In the genomic region with DNA sequence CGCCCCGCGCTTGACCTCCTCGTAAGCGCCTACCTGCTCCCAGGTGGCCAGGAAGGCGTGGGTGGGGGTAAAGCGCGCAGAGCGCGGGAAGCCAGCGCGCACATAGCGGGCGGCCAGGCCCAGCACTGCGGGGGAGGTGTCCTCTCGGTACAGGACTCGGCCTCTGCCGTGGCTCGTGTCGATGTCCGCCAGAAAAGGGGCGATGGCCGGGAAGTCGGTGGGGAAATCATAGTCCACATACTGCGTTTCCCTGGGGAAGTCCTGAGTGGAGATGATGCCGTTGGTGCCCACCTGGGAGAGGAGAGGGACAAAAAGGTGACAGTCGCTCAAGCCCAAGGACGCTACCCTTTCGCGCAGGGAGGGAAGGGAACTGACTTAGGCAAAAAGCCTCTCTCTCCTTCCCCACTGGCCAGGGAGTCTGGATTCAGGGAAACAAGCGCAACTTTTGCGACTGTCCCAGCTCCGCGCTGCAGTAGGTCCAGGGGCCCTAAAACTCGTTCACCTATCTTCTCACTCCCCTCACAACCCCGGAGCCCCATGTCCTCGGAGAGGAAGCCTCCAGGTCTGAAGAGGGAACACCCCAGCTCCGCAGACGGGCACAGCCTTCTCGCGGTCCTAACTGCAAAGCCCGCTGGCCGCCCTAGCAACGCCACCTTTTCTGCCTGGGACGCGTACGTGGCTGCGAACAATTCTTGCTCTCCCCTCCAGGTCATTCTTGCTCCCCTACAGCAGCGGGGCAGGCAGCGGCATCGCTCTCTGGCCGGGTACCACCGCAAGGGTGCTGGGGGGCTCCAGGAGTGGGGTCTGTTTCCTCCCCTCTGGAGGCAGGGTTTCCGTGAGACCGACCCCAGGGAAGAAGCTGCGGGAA, we compare ENCODE assay signal across 1 cellular context.
TF ChIP-seq lines count a peak whose summit lies in the region.

No MANE protein-coding gene starts in this region.

TF ChIP-seq in GM12878, 131 proteins besides CTCF, POLR2A, EP300 and RAD21 (continued from another document):
- TF ChIP-seq POLR2AphosphoS2 (IDR thresholded peaks at IDR 0.05; ENCODE audit: low read depth, low read length) (no peak), TBL1XR1 (IDR thresholded peaks at IDR 0.05; ENCODE audit: low read depth, low read length) (no peak), SMC3 (IDR thresholded peaks at IDR 0.05; ENCODE audit: borderline replicate concordance, low read length) (no peak), ZNF207 (IDR thresholded peaks at IDR 0.05; ENCODE audit: borderline replicate concordance) (no peak), CHD1 (IDR thresholded peaks at IDR 0.05; ENCODE audit: low read depth, low read length) (no peak), KLF5 (IDR thresholded peaks at IDR 0.05; ENCODE audit: partially characterized antibody) (no peak), NR2C1 (IDR thresholded peaks at IDR 0.05) (no peak)
- TF ChIP-seq, protein P1, sequence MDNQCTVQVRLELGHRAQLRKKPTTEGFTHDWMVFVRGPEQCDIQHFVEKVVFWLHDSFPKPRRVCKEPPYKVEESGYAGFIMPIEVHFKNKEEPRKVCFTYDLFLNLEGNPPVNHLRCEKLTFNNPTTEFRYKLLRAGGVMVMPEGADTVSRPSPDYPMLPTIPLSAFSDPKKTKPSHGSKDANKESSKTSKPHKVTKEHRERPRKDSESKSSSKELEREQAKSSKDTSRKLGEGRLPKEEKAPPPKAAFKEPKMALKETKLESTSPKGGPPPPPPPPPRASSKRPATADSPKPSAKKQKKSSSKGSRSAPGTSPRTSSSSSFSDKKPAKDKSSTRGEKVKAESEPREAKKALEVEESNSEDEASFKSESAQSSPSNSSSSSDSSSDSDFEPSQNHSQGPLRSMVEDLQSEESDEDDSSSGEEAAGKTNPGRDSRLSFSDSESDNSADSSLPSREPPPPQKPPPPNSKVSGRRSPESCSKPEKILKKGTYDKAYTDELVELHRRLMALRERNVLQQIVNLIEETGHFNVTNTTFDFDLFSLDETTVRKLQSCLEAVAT (IDR thresholded peaks at IDR 0.05): no peak
